In genomic region chr5:61559722-61560121, GRCh38 we compare ENCODE assay signal across 36 cellular contexts.
"Had no signal": no experiment of that assay in that cellular context is flagged by ENCODE, and none has a peak within 500 bp of the region (broad histone marks: within the 10 kb centered on the region; RNA-seq: fewer than 3 reads in every experiment).

No MANE protein-coding gene starts in this region.

- H3K4me3 ChIP-seq: adrenal gland, body of pancreas, breast epithelium had no signal

- H3K4me1 ChIP-seq: adrenal gland, body of pancreas, breast epithelium had no signal

- H3K9me3 ChIP-seq: adrenal gland, body of pancreas, breast epithelium had no signal

- ATAC-seq: activated CD8-positive, alpha-beta T cell treated with anti-CD3 and anti-CD28 coated beads for 36 hours; activated T-cell treated with anti-CD3 and anti-CD28 coated beads, Interleukin-2, amount 50 U/mL, for 4 hours; activated T-cell treated with anti-CD3 and anti-CD28 coated beads, Interleukin-2, amount 50 U/mL, for 72 hours; activated T-helper 17 cell treated with anti-CD3 and anti-CD28 coated beads, Interleukin-2, amount 50 U/mL, for 72 hours; body of pancreas had no signal

- H3K27me3 Mint-ChIP-seq: activated B cell treated with CpG ODN at 0.5 μM for 24 hours; activated CD4-positive, alpha-beta memory T cell treated with anti-CD3 and anti-CD28 coated beads for 36 hours; activated naive CD8-positive, alpha-beta T cell treated with anti-CD3 and anti-CD28 coated beads for 36 hours had no signal

- H3K27ac Mint-ChIP-seq: activated B cell treated with CpG ODN at 0.5 μM for 24 hours; activated CD4-positive, alpha-beta memory T cell treated with anti-CD3 and anti-CD28 coated beads for 36 hours; activated CD4-positive, alpha-beta T cell treated with anti-CD3 and anti-CD28 coated beads, Interleukin-2, amount 10 ng/mL, durations not matched to agents 24 days and 14 days; activated CD8-positive, alpha-beta T cell treated with anti-CD3 and anti-CD28 coated beads for 36 hours; activated naive CD4-positive, alpha-beta T cell treated with anti-CD3 and anti-CD28 coated beads for 36 hours; activated naive CD4-positive, alpha-beta T cell treated with anti-CD3 and anti-CD28 coated beads, Interleukin-2, amount 50 U/mL, for 72 hours; activated naive CD8-positive, alpha-beta T cell treated with anti-CD3 and anti-CD28 coated beads for 36 hours; activated T-cell treated with anti-CD3 and anti-CD28 coated beads, Interleukin-2, amount 50 U/mL, for 72 hours; activated T-helper 1 cell treated with anti-CD3 and anti-CD28 coated beads, Interleukin-12 subunit alpha, Interleukin-12 subunit beta, Interleukin-2, Interleukin-4 antibody, amounts not matched to agents 30 ng/mL and 10 ng/mL and 1 ng/mL, durations not matched to agents 14 hours and 24 hours and 36 hours; activated T-helper 17 cell treated with anti-CD3 and anti-CD28 coated beads, Interleukin-2, amount 50 U/mL, for 72 hours; T-helper 1 cell treated with Interleukin-12 subunit alpha and Interleukin-12 subunit beta and Interleukin-4 antibody, amounts not matched to agents 30 μg/mL and 1 μg/mL, for 36 hours; T-helper 2 cell treated with Interferon-gamma antibody and Interleukin-4, amounts not matched to agents 5 μg/mL and 100 μg/mL, for 36 hours had no signal

- H3K4me1 Mint-ChIP-seq: activated B cell treated with CpG ODN at 0.5 μM for 24 hours; activated CD4-positive, alpha-beta T cell treated with anti-CD3 and anti-CD28 coated beads, Interleukin-2, amount 10 ng/mL, durations not matched to agents 24 days and 14 days; activated T-helper 17 cell treated with anti-CD3 and anti-CD28 coated beads, Interleukin-2, amount 50 U/mL, for 72 hours; central memory CD8-positive, alpha-beta T cell had no signal

- H3K4me3 Mint-ChIP-seq: activated B cell treated with CpG ODN at 0.5 μM for 24 hours; activated CD4-positive, alpha-beta memory T cell treated with anti-CD3 and anti-CD28 coated beads for 36 hours; activated CD4-positive, alpha-beta T cell treated with anti-CD3 and anti-CD28 coated beads, Interleukin-2, amount 10 ng/mL, durations not matched to agents 24 days and 14 days; activated CD8-positive, alpha-beta T cell treated with anti-CD3 and anti-CD28 coated beads for 36 hours; activated naive CD4-positive, alpha-beta T cell treated with anti-CD3 and anti-CD28 coated beads for 36 hours; activated naive CD8-positive, alpha-beta T cell treated with anti-CD3 and anti-CD28 coated beads for 36 hours; activated T-cell treated with anti-CD3 and anti-CD28 coated beads, Interleukin-2, amount 50 U/mL, for 4 hours; activated T-cell treated with anti-CD3 and anti-CD28 coated beads, Interleukin-2, amount 50 U/mL, for 72 hours; activated T-helper 1 cell treated with anti-CD3 and anti-CD28 coated beads, Interleukin-12 subunit alpha, Interleukin-12 subunit beta, Interleukin-2, Interleukin-4 antibody, amounts not matched to agents 30 ng/mL and 10 ng/mL and 1 ng/mL, durations not matched to agents 14 hours and 24 hours and 36 hours; activated T-helper 17 cell treated with anti-CD3 and anti-CD28 coated beads, Interleukin-2, amount 50 U/mL, for 72 hours; central memory CD8-positive, alpha-beta T cell; T-helper 1 cell treated with Interleukin-12 subunit alpha and Interleukin-12 subunit beta and Interleukin-4 antibody, amounts not matched to agents 30 μg/mL and 1 μg/mL, for 36 hours; T-helper 2 cell treated with Interferon-gamma antibody and Interleukin-4, amounts not matched to agents 5 μg/mL and 100 μg/mL, for 36 hours had no signal

- H3K27ac ChIP-seq: adrenal gland, body of pancreas, brain microvascular endothelial cell, breast epithelium, VCaP had no signal

- DNase-seq: activated B cell treated with CpG ODN at 0.5 μM for 24 hours; activated CD4-positive, alpha-beta memory T cell treated with anti-CD3 and anti-CD28 coated beads for 36 hours; activated CD4-positive, alpha-beta T cell treated with anti-CD3 and anti-CD28 coated beads for 4 hours; activated CD4-positive, alpha-beta T cell treated with anti-CD3 and anti-CD28 coated beads, Interleukin-2, amount 10 ng/mL, durations not matched to agents 24 days and 14 days; activated CD4-positive, alpha-beta T cell treated with anti-CD3 and anti-CD28 coated beads, Interleukin-2, amount 50 U/mL, for 1 hour; activated CD4-positive, alpha-beta T cell treated with anti-CD3 and anti-CD28 coated beads, Interleukin-2, amount 50 U/mL, for 4 hours; activated CD4-positive, CD25-positive, alpha-beta regulatory T cell treated with anti-CD3 and anti-CD28 coated beads, Interleukin-2, amount 50 U/mL, for 72 hours; activated CD8-positive, alpha-beta memory T cell treated with anti-CD3 and anti-CD28 coated beads, Interleukin-2, amount 50 U/mL, for 4 hours; activated CD8-positive, alpha-beta T cell treated with anti-CD3 and anti-CD28 coated beads for 36 hours; activated effector memory CD4-positive, alpha-beta T cell treated with anti-CD3 and anti-CD28 coated beads, Interleukin-2, amount 50 U/mL, for 16 hours; activated gamma-delta T cell treated with Interleukin-2 at 50 U/mL for 16 hours; activated naive CD4-positive, alpha-beta T cell; activated naive CD4-positive, alpha-beta T cell treated with anti-CD3 and anti-CD28 coated beads for 36 hours; activated naive CD4-positive, alpha-beta T cell treated with anti-CD3 and anti-CD28 coated beads, Interleukin-2, amount 50 U/mL, for 16 hours; activated naive CD8-positive, alpha-beta T cell treated with anti-CD3 and anti-CD28 coated beads for 36 hours; activated T-cell treated with anti-CD3 and anti-CD28 coated beads for 4 hours; activated T-cell treated with anti-CD3 and anti-CD28 coated beads, Interleukin-2, amount 50 U/mL, for 1 hour; activated T-cell treated with anti-CD3 and anti-CD28 coated beads, Interleukin-2, amount 50 U/mL, for 4 hours; activated T-cell treated with anti-CD3 and anti-CD28 coated beads, Interleukin-2, amount 50 U/mL, for 72 hours; adrenal gland; amniotic stem cell; aorta; body of pancreas; brain microvascular endothelial cell; SW 1271; T-helper 1 cell; T-helper 2 cell; T-helper 9 cell had no signal

- H3K27me3 ChIP-seq: adrenal gland, body of pancreas, brain microvascular endothelial cell, breast epithelium had no signal

- H3K36me3 Mint-ChIP-seq: activated CD4-positive, alpha-beta memory T cell treated with anti-CD3 and anti-CD28 coated beads for 36 hours; activated naive CD4-positive, alpha-beta T cell treated with anti-CD3 and anti-CD28 coated beads, Interleukin-2, amount 50 U/mL, for 72 hours; activated naive CD8-positive, alpha-beta T cell treated with anti-CD3 and anti-CD28 coated beads for 36 hours had no signal

- H3K36me3 ChIP-seq: adrenal gland, brain microvascular endothelial cell, breast epithelium had no signal

- H3K9me3 Mint-ChIP-seq: activated B cell treated with CpG ODN at 0.5 μM for 24 hours; activated CD4-positive, alpha-beta memory T cell treated with anti-CD3 and anti-CD28 coated beads for 36 hours; activated CD8-positive, alpha-beta T cell treated with anti-CD3 and anti-CD28 coated beads for 36 hours; activated naive CD4-positive, alpha-beta T cell treated with anti-CD3 and anti-CD28 coated beads for 36 hours; activated naive CD8-positive, alpha-beta T cell treated with anti-CD3 and anti-CD28 coated beads for 36 hours; activated T-cell treated with anti-CD3 and anti-CD28 coated beads, Interleukin-2, amount 50 U/mL, for 4 hours; activated T-helper 1 cell treated with anti-CD3 and anti-CD28 coated beads, Interleukin-12 subunit alpha, Interleukin-12 subunit beta, Interleukin-2, Interleukin-4 antibody, amounts not matched to agents 30 ng/mL and 10 ng/mL and 1 ng/mL, durations not matched to agents 14 hours and 24 hours and 36 hours; activated T-helper 17 cell treated with anti-CD3 and anti-CD28 coated beads, Interleukin-2, amount 50 U/mL, for 72 hours; central memory CD8-positive, alpha-beta T cell; T-helper 1 cell treated with Interleukin-12 subunit alpha and Interleukin-12 subunit beta and Interleukin-4 antibody, amounts not matched to agents 30 μg/mL and 1 μg/mL, for 36 hours; T-helper 2 cell treated with Interferon-gamma antibody and Interleukin-4, amounts not matched to agents 5 μg/mL and 100 μg/mL, for 36 hours had no signal
